Comparison of ENCODE assay signal across 27 cellular contexts in the genomic region with DNA sequence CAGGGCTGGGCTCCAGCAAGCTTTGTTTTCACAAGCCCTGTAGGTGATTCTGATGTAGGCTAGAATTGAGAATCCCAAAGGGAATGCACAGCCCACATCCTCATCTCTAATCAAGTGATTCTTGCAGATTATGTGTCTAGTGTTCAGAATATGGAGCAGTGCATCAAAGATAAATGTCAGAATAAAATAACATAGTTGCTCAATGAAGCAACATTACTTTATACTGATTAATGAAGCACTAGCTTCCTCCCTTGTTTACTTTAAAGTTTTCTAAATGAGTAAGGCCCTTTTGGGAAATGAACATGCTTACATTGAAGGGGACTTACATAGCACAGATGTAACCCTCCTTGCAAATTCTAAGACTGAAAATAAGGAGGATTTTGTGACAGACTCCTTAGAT. TPM values are rescaled to one million over a fixed set of nuclear protein-coding genes. Genes with fewer than 3 reads are reported as not detected.
DNase-seq lines count a peak whose midpoint lies in the region; ATAC-seq, FAIRE-seq and TF ChIP-seq lines count a peak whose summit lies in the region.
"Had no signal": no experiment of that assay in that cellular context is flagged by ENCODE, and none has a peak within 500 bp of the region (broad histone marks: within the 10 kb centered on the region; RNA-seq: fewer than 3 reads in every experiment).

No MANE protein-coding gene starts in this region.

- H3K79me2 ChIP-seq in Karpas-422 (ENCODE audit: low read length) = peaks cover 3% of the 10 kb centered on the region; the same call in 1 of the 2 replicates

- ATAC-seq in activated T-cell treated with anti-CD3 and anti-CD28 coated beads, Interleukin-2, amount 50 U/mL, for 72 hours (replicated peaks in 1 of 2) = no peak
- no peak for ATAC-seq in activated T-cell treated with anti-CD3 and anti-CD28 coated beads, Interleukin-2, amount 50 U/mL, for 4 hours
- ATAC-seq in IMR-90 (ENCODE audit: low read depth) (no peak; the same call in 1 of the 2 replicates), GM18502 (IDR thresholded peaks at IDR 0.05; ENCODE audit: poor library complexity, unreplicated experiment) (no peak)
- no peak for ATAC-seq in central memory CD8-positive, alpha-beta T cell (replicated peaks; ENCODE audit: extremely low read depth, poor library complexity, severe bottlenecking)
- ATAC-seq: GM23338, PC-3 had no signal

- TF ChIP-seq RAD21 in IMR-90 (IDR thresholded peaks at IDR 0.05; ENCODE audit: low read length) = no peak

- H3K14ac ChIP-seq in IMR-90 (replicated peaks; ENCODE audit: low read depth, low read length) = no peak overlapping the region; the same call in 1 of the 2 replicates

- no peak overlapping the region for H2AK5ac ChIP-seq in IMR-90 (ENCODE audit: low read depth, low read length)

- no peak overlapping the region for H3K4ac ChIP-seq in IMR-90 (ENCODE audit: low read depth, low read length)

- H3K56ac ChIP-seq in IMR-90 (ENCODE audit: extremely low read depth, insufficient read depth, low read length) = no peak overlapping the region

- no peaks in the 10 kb centered on the region for H3K27me3 ChIP-seq in IMR-90 (ENCODE audit: control insufficient read depth, insufficient read depth, low read length)
- H3K27me3 ChIP-seq in Karpas-422 (ENCODE audit: low read length) = no peaks in the 10 kb centered on the region
- no peaks in the 10 kb centered on the region for H3K27me3 ChIP-seq in small intestine (ENCODE audit: control insufficient read depth in 2 of 2, insufficient read depth in 2 of 2, low read length in 2 of 2)
- H3K27me3 ChIP-seq: BE2C had no signal

- H4K91ac ChIP-seq in IMR-90 (ENCODE audit: insufficient read depth, low read depth, low read length) = no peak overlapping the region

- H3K9me3 ChIP-seq in IMR-90 (ENCODE audit: control insufficient read depth, insufficient read depth, low read length) (no peaks in the 10 kb centered on the region), Karpas-422 (ENCODE audit: low read length) (no peaks in the 10 kb centered on the region), small intestine (ENCODE audit: control insufficient read depth, low read depth) (no peaks in the 10 kb centered on the region)
- H3K9me3 ChIP-seq: BE2C, SK-N-SH had no signal

- H3K9me1 ChIP-seq in IMR-90 (ENCODE audit: insufficient read depth, low read length) = peaks cover 15% of the 10 kb centered on the region; the same call in 1 of the 2 replicates

- no peak overlapping the region; a peak in 1 of 4 replicates for H4K8ac ChIP-seq in IMR-90 (ENCODE audit: low read depth in 2 of 2, low read length in 2 of 2)

- H3K27ac ChIP-seq in IMR-90 (ENCODE audit: insufficient read depth, low read length) (no peak overlapping the region), Karpas-422 (ENCODE audit: low read length) (no peak overlapping the region), small intestine (ENCODE audit: low read depth in 1 of 2, low read length in 1 of 2) (no peak overlapping the region)
- H3K27ac ChIP-seq: KMS-11 had no signal

- H2BK15ac ChIP-seq in IMR-90 (ENCODE audit: low read depth, low read length) = no peak overlapping the region

- H2BK20ac ChIP-seq in IMR-90 (ENCODE audit: low read depth, low read length) = peak overlapping the region; percentile 4; the same call in 1 of the 2 replicates

- H3K9me3 Mint-ChIP-seq in activated T-cell treated with anti-CD3 and anti-CD28 coated beads, Interleukin-2, amount 50 U/mL, for 72 hours = no peaks in the 10 kb centered on the region
- no peaks in the 10 kb centered on the region for H3K9me3 Mint-ChIP-seq in activated T-cell treated with anti-CD3 and anti-CD28 coated beads, Interleukin-2, amount 50 U/mL, for 4 hours
- no peaks in the 10 kb centered on the region for H3K9me3 Mint-ChIP-seq in central memory CD8-positive, alpha-beta T cell
- H3K9me3 Mint-ChIP-seq: CD4-positive, CD25-positive, alpha-beta regulatory T cell; GM23338; H9; IgD-negative memory B cell had no signal

- CTCF ChIA-PET in IMR-90 (lab: Yijun Ruan, JAX) = interaction anchor here (0.6 kb wide), 2 partner anchors 1266 to 1714 kb away, joined by 3 read pairs; no protein-coding TSS in a partner anchor

- no peak for TF ChIP-seq POLR2A in IMR-90 (IDR thresholded peaks at IDR 0.05; ENCODE audit: low read depth, low read length)

- peak overlapping the region; percentile 36 for H3K27ac Mint-ChIP-seq in activated T-cell treated with anti-CD3 and anti-CD28 coated beads, Interleukin-2, amount 50 U/mL, for 72 hours
- H3K27ac Mint-ChIP-seq in central memory CD8-positive, alpha-beta T cell (ENCODE audit: low read depth) = peak overlapping the region; percentile 77
- H3K27ac Mint-ChIP-seq: GM23338 had no signal

- no peak for TF ChIP-seq CTCF in IMR-90 (conservative IDR thresholded peaks at IDR 0.05; ENCODE audit: low read depth, low read length)

- no peak overlapping the region for H3K23ac ChIP-seq in IMR-90 (ENCODE audit: low read depth, low read length)

- no peaks in the 10 kb centered on the region for H3K36me3 ChIP-seq in IMR-90 (ENCODE audit: control insufficient read depth, insufficient read depth, low read length)
- H3K36me3 ChIP-seq in Karpas-422 (ENCODE audit: insufficient read depth, low read length) = peaks cover 43% of the 10 kb centered on the region
- H3K36me3 ChIP-seq in small intestine (ENCODE audit: control insufficient read depth in 2 of 2, insufficient read depth in 2 of 2, low read length in 2 of 2) = no peaks in the 10 kb centered on the region
- H3K36me3 ChIP-seq: BE2C had no signal

- H3K27me3 Mint-ChIP-seq in activated T-cell treated with anti-CD3 and anti-CD28 coated beads, Interleukin-2, amount 50 U/mL, for 72 hours (ENCODE audit: low read depth) = no peaks in the 10 kb centered on the region
- H3K27me3 Mint-ChIP-seq in activated T-cell treated with anti-CD3 and anti-CD28 coated beads, Interleukin-2, amount 50 U/mL, for 4 hours (ENCODE audit: low read depth) = no peaks in the 10 kb centered on the region
- H3K27me3 Mint-ChIP-seq in central memory CD8-positive, alpha-beta T cell = no peaks in the 10 kb centered on the region
- H3K27me3 Mint-ChIP-seq: CD4-positive, CD25-positive, alpha-beta regulatory T cell; IgD-negative memory B cell had no signal

- H3K18ac ChIP-seq in IMR-90 (ENCODE audit: low read depth, low read length) = peak overlapping the region; percentile 6; the same call in 1 of the 2 replicates

- H2AFZ ChIP-seq in IMR-90 (replicated peaks; ENCODE audit: low read length, poor library complexity) = no peak overlapping the region
- no peak overlapping the region for H2AFZ ChIP-seq in Karpas-422 (ENCODE audit: low read length)
- H2AFZ ChIP-seq: GM23338 had no signal

- H3K4me3 ChIP-seq in IMR-90 (ENCODE audit: insufficient read depth, low read depth, low read length) (no peak overlapping the region), Karpas-422 (ENCODE audit: low read length) (no peak overlapping the region), small intestine (ENCODE audit: low read depth in 1 of 2, low read length in 2 of 2) (no peak overlapping the region)
- H3K4me3 ChIP-seq: GM23338 had no signal

- H3K4me1 ChIP-seq in IMR-90 (ENCODE audit: control insufficient read depth, insufficient read depth, low read length) (peaks cover 24% of the 10 kb centered on the region), Karpas-422 (ENCODE audit: low read length) (no peaks in the 10 kb centered on the region), small intestine (ENCODE audit: control insufficient read depth in 2 of 2, insufficient read depth in 1 of 2, low read depth in 1 of 2, low read length in 1 of 2) (no peaks in the 10 kb centered on the region)
- H3K4me1 ChIP-seq: BE2C had no signal

- H4K5ac ChIP-seq in IMR-90 (ENCODE audit: low read depth, low read length) = no peak overlapping the region

- no peaks in the 10 kb centered on the region for H3K4me1 Mint-ChIP-seq in activated T-cell treated with anti-CD3 and anti-CD28 coated beads, Interleukin-2, amount 50 U/mL, for 72 hours (ENCODE audit: low read depth)
- H3K4me1 Mint-ChIP-seq in activated T-cell treated with anti-CD3 and anti-CD28 coated beads, Interleukin-2, amount 50 U/mL, for 4 hours (ENCODE audit: low read depth) = peaks cover 3% of the 10 kb centered on the region
- peaks cover 21% of the 10 kb centered on the region for H3K4me1 Mint-ChIP-seq in central memory CD8-positive, alpha-beta T cell
- H3K4me1 Mint-ChIP-seq: GM23338, H9 had no signal

- no peak overlapping the region for H3K4me3 Mint-ChIP-seq in activated T-cell treated with anti-CD3 and anti-CD28 coated beads, Interleukin-2, amount 50 U/mL, for 72 hours
- no peak overlapping the region for H3K4me3 Mint-ChIP-seq in activated T-cell treated with anti-CD3 and anti-CD28 coated beads, Interleukin-2, amount 50 U/mL, for 4 hours
- no peak overlapping the region for H3K4me3 Mint-ChIP-seq in central memory CD8-positive, alpha-beta T cell
- H3K4me3 Mint-ChIP-seq: CD4-positive, CD25-positive, alpha-beta regulatory T cell; GM23338; H9; IgD-negative memory B cell had no signal

- no peak overlapping the region for H2AK9ac ChIP-seq in IMR-90 (replicated peaks; ENCODE audit: low read depth, low read length, poor library complexity)

- H3K79me1 ChIP-seq in IMR-90 (ENCODE audit: low read depth in 1 of 2, low read length in 2 of 2) = no peaks in the 10 kb centered on the region

- H3K36me3 Mint-ChIP-seq in activated T-cell treated with anti-CD3 and anti-CD28 coated beads, Interleukin-2, amount 50 U/mL, for 72 hours (ENCODE audit: insufficient read depth in 2 of 2) = peaks cover 16 to 31% of the 10 kb centered on the region in 2 donors
- peaks cover 47% of the 10 kb centered on the region for H3K36me3 Mint-ChIP-seq in activated T-cell treated with anti-CD3 and anti-CD28 coated beads, Interleukin-2, amount 50 U/mL, for 4 hours (ENCODE audit: insufficient read depth)
- peaks cover 62% of the 10 kb centered on the region for H3K36me3 Mint-ChIP-seq in central memory CD8-positive, alpha-beta T cell (ENCODE audit: insufficient read depth)

- no peak for DNase-seq in activated T-cell treated with anti-CD3 and anti-CD28 coated beads, Interleukin-2, amount 50 U/mL, for 72 hours
- no peak for DNase-seq in activated T-cell treated with anti-CD3 and anti-CD28 coated beads, Interleukin-2, amount 50 U/mL, for 4 hours
- peak; percentile 25 for DNase-seq in IMR-90
- DNase-seq in central memory CD8-positive, alpha-beta T cell (ENCODE audit: low spot score in 2 of 2) = no peak
- peak; percentile 34 for DNase-seq in putamen (ENCODE audit: low spot score)
- DNase-seq in Karpas-422 = no peak
- no peak for DNase-seq in small intestine
- DNase-seq: 8988T; ACHN; BE2C; CD4-positive, CD25-positive, alpha-beta regulatory T cell; H9; NCI-H1092; NCI-H1417 treated with DMSO at 0.1 percent for 48 hours; NCI-H1694 treated with DMSO at 0.1 percent for 48 hours; NCI-H2081 treated with DMSO at 0.1 percent for 48 hours; NCI-H2171; NCI-H226; NCI-H510A treated with DMSO at 0.1 percent for 48 hours; NCI-H748 treated with DMSO at 0.1 percent for 48 hours; PC-3; SK-N-SH had no signal

- H3K9ac ChIP-seq in IMR-90 (ENCODE audit: low read depth, low read length) (no peak overlapping the region), Karpas-422 (ENCODE audit: low read length) (no peak overlapping the region)
- H3K9ac ChIP-seq: KMS-11, SK-N-SH had no signal

- BruUV-seq in IMR-90 (replicated peaks; lab: Mats Ljungman, UMichigan) = no TSS peak

- H4K20me1 ChIP-seq in IMR-90 (ENCODE audit: insufficient read depth, low read length) (no peaks in the 10 kb centered on the region), Karpas-422 (ENCODE audit: insufficient read depth, low read depth, low read length) (no peaks in the 10 kb centered on the region)

- dilution Hi-C loops in IMR-90 (cut with HindIII; ENCODE audit: low sequenced_read_pairs, unreplicated experiment) = no loop called here

- no peak overlapping the region for H2BK120ac ChIP-seq in IMR-90 (ENCODE audit: low read depth, low read length)

- peak overlapping the region; percentile 41; the same call in 1 of the 2 replicates for H3K4me2 ChIP-seq in IMR-90 (ENCODE audit: low read depth, low read length)
- no peak overlapping the region for H3K4me2 ChIP-seq in Karpas-422 (ENCODE audit: low read depth, low read length, poor library complexity, severe bottlenecking)
- H3K4me2 ChIP-seq: GM23338, KMS-11, SK-N-SH had no signal

- no peak for FAIRE-seq in small intestine (lab: Jason Lieb, UNC)
- FAIRE-seq: D721Med had no signal

- POLR2A ChIA-PET in IMR-90 (lab: Charles Lee; ENCODE audit: unreplicated experiment) = no interaction called here

- in situ Hi-C loops in IMR-90 (cut with MboI; ENCODE audit: low sequenced_read_pairs) = no loop called here

- intact Hi-C loops in IMR-90 (cut with micrococcal nuclease) = no loop called here

- H3K9me2 ChIP-seq in Karpas-422 (replicated peaks; ENCODE audit: insufficient read depth, low read length) = no peaks in the 10 kb centered on the region
- H3K9me2 ChIP-seq: SK-N-SH had no signal

- no peak overlapping the region for H2BK5ac ChIP-seq in IMR-90 (ENCODE audit: low read depth, low read length, poor library complexity, severe bottlenecking)

RNA-seq across cellular contexts. Expression of a gene that starts 39.1 kb away (rescaled TPM):
- total RNA-seq in activated T-cell treated with anti-CD3 and anti-CD28 coated beads, Interleukin-2, amount 50 U/mL, for 72 hours = 100 to 1,000 TPM; 138 to 144 TPM
- 10 to 100 TPM; 80.3 to 83.4 (median 82.0) TPM for total RNA-seq in activated T-cell treated with anti-CD3 and anti-CD28 coated beads, Interleukin-2, amount 50 U/mL, for 4 hours
- under 0.01 TPM in 1 of 2 replicates, not detected in the other for total RNA-seq in IMR-90 (2012; rRNA removed)
- 0.03 and 0.04 TPM in 2 replicates for polyA plus RNA-seq in IMR-90 (2012; rRNA removed)
- polyA plus RNA-seq in IMR-90 (2012; cell fraction: cytosol; rRNA removed) = 0.03 and 0.04 TPM in 2 replicates
- polyA plus RNA-seq in IMR-90 (2012; cell fraction: nucleus; rRNA removed; ENCODE audit: low replicate concordance) = 0.03 and 0.17 TPM in 2 replicates
- total RNA-seq in Karpas-422 (2014; rRNA removed; shearing (Covaris generic); ENCODE audit: low replicate concordance) = 87.7 and 117 TPM in 2 replicates
- polyA plus RNA-seq in small intestine = 10 to 100 TPM in 1 of 3 donors, under 1 TPM in 2; 0.22 to 10.5 (median 0.81) TPM

Comparison
In these comparisons a context has a peak if more than half of its experiments do, and no peak if none do; other contexts are left out.
1. DNase-seq: peak in IMR-90 (single experiment) and putamen (single experiment); none in activated T-cell treated with anti-CD3 and anti-CD28 coated beads, Interleukin-2, amount 50 U/mL, for 72 hours (0 of 2), activated T-cell treated with anti-CD3 and anti-CD28 coated beads, Interleukin-2, amount 50 U/mL, for 4 hours (single experiment), central memory CD8-positive, alpha-beta T cell (0 of 2), Karpas-422 (single experiment) and small intestine (single experiment).
2. RNA of a gene that starts 39.1 kb away (total RNA-seq): 138 to 144 TPM in activated T-cell treated with anti-CD3 and anti-CD28 coated beads, Interleukin-2, amount 50 U/mL, for 72 hours, 87.7 to 117 TPM in Karpas-422 and 80.3 to 83.4 TPM in activated T-cell treated with anti-CD3 and anti-CD28 coated beads, Interleukin-2, amount 50 U/mL, for 4 hours; under 0.01 TPM in IMR-90; every median in the first group is over 10 times any median in the second.